14 cellular contexts compared by ENCODE assay signal in genomic region chr2:201433389-201433995, GRCh38. TPM values are rescaled to one million over a fixed set of nuclear protein-coding genes. Genes with fewer than 3 reads are reported as not detected.
DNase-seq lines count a peak whose midpoint lies in the region; TF ChIP-seq lines count a peak whose summit lies in the region.
"Had no signal": no experiment of that assay in that cellular context is flagged by ENCODE, and none has a peak within 500 bp of the region (broad histone marks: within the 10 kb centered on the region; RNA-seq: fewer than 3 reads in every experiment).

No MANE protein-coding gene starts in this region.

- intact Hi-C loops in activated T-helper 1 cell treated with anti-CD3 and anti-CD28 coated beads, Interleukin-12 subunit alpha, Interleukin-12 subunit beta, Interleukin-2, Interleukin-4 antibody, amounts not matched to agents 30 ng/mL and 10 ng/mL and 1 ng/mL, durations not matched to agents 14 hours and 24 hours and 36 hours (cut with micrococcal nuclease): loop anchor here (2.0 kb wide), 2 partner anchors 13 to 19 kb away; no protein-coding TSS in a partner anchor

- no peak for TF ChIP-seq POLR2A in Peyer's patch (IDR thresholded peaks at IDR 0.05)

- H3K4me3 ChIP-seq in ACC112 (ENCODE audit: low read depth, low read length): peak overlapping the region; percentile 32; the same call in 1 of the 2 replicates
- no peak overlapping the region for H3K4me3 ChIP-seq in Peyer's patch
- peak overlapping the region; percentile 5 for H3K4me3 ChIP-seq in endocrine pancreas (ENCODE audit: control insufficient read depth, insufficient read depth, low read length)
- H3K4me3 ChIP-seq in mesendoderm (ENCODE audit: low read length): no peak overlapping the region
- no peak overlapping the region for H3K4me3 ChIP-seq in trophoblast cell (ENCODE audit: low read depth, low read length)
- H3K4me3 ChIP-seq: BLaER1 treated with 17β-estradiol and CSF1 and Interleukin-3, amounts not matched to agents 10 nM and 100 nM had no signal

- H3K79me2 ChIP-seq in ACC112 (ENCODE audit: control insufficient read depth, insufficient read depth, low read length, unreplicated experiment) (peaks cover 68% of the 10 kb centered on the region), mesendoderm (ENCODE audit: control insufficient read depth, insufficient read depth, low read length) (no peaks in the 10 kb centered on the region), trophoblast cell (ENCODE audit: control insufficient read depth, insufficient read depth, low read length, poor library complexity) (no peaks in the 10 kb centered on the region)

- no peak overlapping the region for H3K14ac ChIP-seq in trophoblast cell (ENCODE audit: low read length)

- H3K27me3 Mint-ChIP-seq in activated T-helper 1 cell treated with anti-CD3 and anti-CD28 coated beads, Interleukin-12 subunit alpha, Interleukin-12 subunit beta, Interleukin-2, Interleukin-4 antibody, amounts not matched to agents 30 ng/mL and 10 ng/mL and 1 ng/mL, durations not matched to agents 14 hours and 24 hours and 36 hours (ENCODE audit: insufficient read depth): no peaks in the 10 kb centered on the region

- in situ Hi-C loops in GM13976 (cut with MboI; ENCODE audit: low sequenced_read_pairs, unreplicated experiment): no loop called here

- no CpG with 5 or more reads among the region's 11 CpGs for WGBS in mesendoderm (ENCODE audit: extremely low coverage, insufficient coverage, low lambda C conversion rate)
- WGBS in trophoblast cell (ENCODE audit: extremely low coverage, insufficient coverage, insufficient read length): no CpG with 5 or more reads among the region's 11 CpGs

- H4K8ac ChIP-seq in mesendoderm (ENCODE audit: low read depth, low read length): no peak overlapping the region
- H4K8ac ChIP-seq in trophoblast cell (ENCODE audit: low read depth, low read length): no peak overlapping the region

- no peak overlapping the region for H2BK12ac ChIP-seq in trophoblast cell (ENCODE audit: low read length)

- H2BK120ac ChIP-seq in mesendoderm (ENCODE audit: low read depth, low read length): no peak overlapping the region
- no peak overlapping the region for H2BK120ac ChIP-seq in trophoblast cell (ENCODE audit: insufficient read depth, low read length, poor library complexity)

- H3K4ac ChIP-seq in mesendoderm (ENCODE audit: low read depth, low read length): no peak overlapping the region
- no peak overlapping the region for H3K4ac ChIP-seq in trophoblast cell (ENCODE audit: low read depth, low read length)

- H2BK5ac ChIP-seq in mesendoderm (ENCODE audit: low read length): no peak overlapping the region
- no peak overlapping the region for H2BK5ac ChIP-seq in trophoblast cell (ENCODE audit: low read depth, low read length, poor library complexity)

- peaks cover 3% of the 10 kb centered on the region for H3K79me1 ChIP-seq in mesendoderm (ENCODE audit: low read length)
- H3K79me1 ChIP-seq in trophoblast cell (ENCODE audit: low read length): no peaks in the 10 kb centered on the region

- H4K91ac ChIP-seq in trophoblast cell (ENCODE audit: low read depth, low read length): no peak overlapping the region

- H3K4me3 Mint-ChIP-seq in activated T-helper 1 cell treated with anti-CD3 and anti-CD28 coated beads, Interleukin-12 subunit alpha, Interleukin-12 subunit beta, Interleukin-2, Interleukin-4 antibody, amounts not matched to agents 30 ng/mL and 10 ng/mL and 1 ng/mL, durations not matched to agents 14 hours and 24 hours and 36 hours: no peak overlapping the region

- H2AFZ ChIP-seq in ACC112 (ENCODE audit: low read length, unreplicated experiment) (peak overlapping the region; percentile 77), trophoblast cell (ENCODE audit: insufficient read depth, low read length, poor library complexity) (no peak overlapping the region)

- H3K27ac ChIP-seq in ACC112 (ENCODE audit: low read depth, low read length) (peak overlapping the region; percentile 93), Peyer's patch (peak overlapping the region in 3 of 4 donors; percentile 11 to 35 (median 15)), mesendoderm (ENCODE audit: low read depth, low read length) (no peak overlapping the region), trophoblast cell (ENCODE audit: low read depth, low read length) (no peak overlapping the region)

- H3K9me3 Mint-ChIP-seq in activated T-helper 1 cell treated with anti-CD3 and anti-CD28 coated beads, Interleukin-12 subunit alpha, Interleukin-12 subunit beta, Interleukin-2, Interleukin-4 antibody, amounts not matched to agents 30 ng/mL and 10 ng/mL and 1 ng/mL, durations not matched to agents 14 hours and 24 hours and 36 hours: peaks cover 14% of the 10 kb centered on the region

- no peak overlapping the region for H2BK15ac ChIP-seq in mesendoderm (replicated peaks; ENCODE audit: low read depth)

- no peak overlapping the region for H4K12ac ChIP-seq in trophoblast cell (ENCODE audit: low read depth, low read length)

- H3K9ac ChIP-seq in endocrine pancreas (ENCODE audit: control insufficient read depth, insufficient read depth, low read length) (no peak overlapping the region), mesendoderm (ENCODE audit: low read length) (no peak overlapping the region), trophoblast cell (ENCODE audit: low read length) (no peak overlapping the region)
- H3K9ac ChIP-seq: BLaER1 treated with 17β-estradiol and CSF1 and Interleukin-3, amounts not matched to agents 10 nM and 100 nM had no signal

- H3K36me3 Mint-ChIP-seq in activated T-helper 1 cell treated with anti-CD3 and anti-CD28 coated beads, Interleukin-12 subunit alpha, Interleukin-12 subunit beta, Interleukin-2, Interleukin-4 antibody, amounts not matched to agents 30 ng/mL and 10 ng/mL and 1 ng/mL, durations not matched to agents 14 hours and 24 hours and 36 hours (ENCODE audit: low read depth): peaks cover 26% of the 10 kb centered on the region

- H3K18ac ChIP-seq in mesendoderm (ENCODE audit: low read length): no peak overlapping the region
- H3K18ac ChIP-seq in trophoblast cell (ENCODE audit: low read length): no peak overlapping the region

- DNase-seq in Peyer's patch: no peak
- peak; percentile 68 for DNase-seq in mesendoderm
- no peak for DNase-seq in trophoblast cell
- no peak for DNase-seq in activated T-helper 1 cell treated with anti-CD3 and anti-CD28 coated beads, Interleukin-12 subunit alpha, Interleukin-12 subunit beta, Interleukin-2, Interleukin-4 antibody, amounts not matched to agents 30 ng/mL and 10 ng/mL and 1 ng/mL, durations not matched to agents 14 hours and 24 hours and 36 hours (ENCODE audit: low spot score)
- no peak for DNase-seq in GM13976 (ENCODE audit: low spot score)
- no peak for DNase-seq in EL
- DNase-seq: activated CD4-positive, alpha-beta T cell treated with anti-CD3 and anti-CD28 coated beads, Interleukin-2, amount 50 U/mL, for 48 hours; NCI-H2171; SHP77 treated with DMSO at 0.1 percent for 48 hours; stimulated activated CD4-positive, alpha-beta T cell treated with anti-CD3 and anti-CD28 coated beads, Interleukin-12 subunit alpha, Interleukin-12 subunit beta, amount 100 ng/mL, for 4 hours; stimulated activated naive CD4-positive, alpha-beta T cell had no signal

- H3K27me3 ChIP-seq in ACC112 (ENCODE audit: insufficient read depth, low read length) (no peaks in the 10 kb centered on the region), Peyer's patch (no peaks in the 10 kb centered on the region), endocrine pancreas (ENCODE audit: control insufficient read depth, insufficient read depth, low read length) (no peaks in the 10 kb centered on the region), mesendoderm (ENCODE audit: insufficient read depth, low read length, poor library complexity) (no peaks in the 10 kb centered on the region), trophoblast cell (ENCODE audit: insufficient read depth, low read length) (no peaks in the 10 kb centered on the region)
- H3K27me3 ChIP-seq: BLaER1 treated with 17β-estradiol and CSF1 and Interleukin-3, amounts not matched to agents 10 nM and 100 nM had no signal

- peaks cover 4% of the 10 kb centered on the region; the same call in 1 of the 2 replicates for H3K36me3 ChIP-seq in ACC112 (ENCODE audit: insufficient read depth, low read length)
- no peaks in the 10 kb centered on the region for H3K36me3 ChIP-seq in Peyer's patch
- H3K36me3 ChIP-seq in endocrine pancreas (ENCODE audit: control insufficient read depth, insufficient read depth, low read length): no peaks in the 10 kb centered on the region
- H3K36me3 ChIP-seq in mesendoderm (ENCODE audit: control insufficient read depth, insufficient read depth, low read length): no peaks in the 10 kb centered on the region
- peaks cover 0 to 4% of the 10 kb centered on the region in 2 experiments for H3K36me3 ChIP-seq in trophoblast cell (ENCODE audit: control insufficient read depth in 1 of 2, insufficient read depth in 2 of 2, low read length in 2 of 2)

- H3K9me3 ChIP-seq in Peyer's patch: no peaks in the 10 kb centered on the region
- no peaks in the 10 kb centered on the region for H3K9me3 ChIP-seq in endocrine pancreas (ENCODE audit: control insufficient read depth, low read length)
- peaks cover 2% of the 10 kb centered on the region for H3K9me3 ChIP-seq in trophoblast cell (ENCODE audit: insufficient read depth, low read depth, low read length)

- no peak overlapping the region for H3K23ac ChIP-seq in mesendoderm (ENCODE audit: low read length)
- H3K23ac ChIP-seq in trophoblast cell (ENCODE audit: low read length): no peak overlapping the region

- no peak overlapping the region for H2AK5ac ChIP-seq in mesendoderm (ENCODE audit: low read length)
- no peak overlapping the region for H2AK5ac ChIP-seq in trophoblast cell (ENCODE audit: low read length)

- H3K4me1 ChIP-seq in ACC112 (ENCODE audit: control insufficient read depth, insufficient read depth, low read length, unreplicated experiment) (peaks cover 26% of the 10 kb centered on the region), Peyer's patch (peaks cover 0 to 31% (median 0%) of the 10 kb centered on the region in 4 donors), endocrine pancreas (ENCODE audit: control insufficient read depth, insufficient read depth, low read length) (peaks cover 30% of the 10 kb centered on the region), mesendoderm (ENCODE audit: control insufficient read depth, low read depth, low read length) (peaks cover 6% of the 10 kb centered on the region), trophoblast cell (ENCODE audit: control insufficient read depth in 1 of 2, insufficient read depth in 2 of 2, low read length in 2 of 2) (no peaks in the 10 kb centered on the region)

- no peak overlapping the region for H3K27ac Mint-ChIP-seq in activated T-helper 1 cell treated with anti-CD3 and anti-CD28 coated beads, Interleukin-12 subunit alpha, Interleukin-12 subunit beta, Interleukin-2, Interleukin-4 antibody, amounts not matched to agents 30 ng/mL and 10 ng/mL and 1 ng/mL, durations not matched to agents 14 hours and 24 hours and 36 hours

- H3K4me1 Mint-ChIP-seq in activated T-helper 1 cell treated with anti-CD3 and anti-CD28 coated beads, Interleukin-12 subunit alpha, Interleukin-12 subunit beta, Interleukin-2, Interleukin-4 antibody, amounts not matched to agents 30 ng/mL and 10 ng/mL and 1 ng/mL, durations not matched to agents 14 hours and 24 hours and 36 hours (ENCODE audit: low read depth): peaks cover 41% of the 10 kb centered on the region

- no peak overlapping the region for H3K56ac ChIP-seq in mesendoderm (ENCODE audit: low read length)

- TF ChIP-seq CTCF in Peyer's patch (IDR thresholded peaks at IDR 0.05): no peak
- TF ChIP-seq CTCF in GM13976 (IDR thresholded peaks at IDR 0.05; ENCODE audit: borderline replicate concordance, control extremely low read depth, extremely low read depth, insufficient read depth, missing control alignments): no peak

- H3K4me2 ChIP-seq in mesendoderm (ENCODE audit: low read length): no peak overlapping the region
- H3K4me2 ChIP-seq in trophoblast cell (ENCODE audit: low read length): no peak overlapping the region

- no peak overlapping the region for H4K5ac ChIP-seq in mesendoderm (ENCODE audit: low read length)

RNA-seq across cellular contexts. Expression of gene TRAK2, which starts 17.8 kb away (rescaled TPM):
- total RNA-seq in Peyer's patch: 10 to 100 TPM; 31.2 to 69.3 (median 47.8) TPM
- 7.8 TPM for polyA plus RNA-seq in mesendoderm (2013, experiment 1 of 2)
- 7.8 TPM for polyA plus RNA-seq in mesendoderm (2013, experiment 2 of 2)
- polyA plus RNA-seq in trophoblast cell (2013): 8.6 and 8.9 TPM in 2 replicates
- total RNA-seq in activated T-helper 1 cell treated with anti-CD3 and anti-CD28 coated beads, Interleukin-12 subunit alpha, Interleukin-12 subunit beta, Interleukin-2, Interleukin-4 antibody, amounts not matched to agents 30 ng/mL and 10 ng/mL and 1 ng/mL, durations not matched to agents 14 hours and 24 hours and 36 hours: 24.7 and 28.9 TPM in 2 replicates

RNA-seq across cellular contexts. Expression of gene STRADB, which starts 18.0 kb away (rescaled TPM):
- total RNA-seq in Peyer's patch: 100 to 1,000 TPM in 2 of 4 donors, 10 to 100 TPM in 2; 21.5 to 137 (median 109) TPM
- polyA plus RNA-seq in mesendoderm (2013, experiment 1 of 2): 22.2 TPM
- 20.9 TPM for polyA plus RNA-seq in mesendoderm (2013, experiment 2 of 2)
- 17.5 and 18.8 TPM in 2 replicates for polyA plus RNA-seq in trophoblast cell (2013)
- 14.6 and 18.1 TPM in 2 replicates for total RNA-seq in activated T-helper 1 cell treated with anti-CD3 and anti-CD28 coated beads, Interleukin-12 subunit alpha, Interleukin-12 subunit beta, Interleukin-2, Interleukin-4 antibody, amounts not matched to agents 30 ng/mL and 10 ng/mL and 1 ng/mL, durations not matched to agents 14 hours and 24 hours and 36 hours

Comparison
In these comparisons a context has a peak if more than half of its experiments do, and no peak if none do; other contexts are left out.
1. H3K27ac ChIP-seq: peak in ACC112 (single experiment) and Peyer's patch (3 of 4); none in mesendoderm (single experiment) and trophoblast cell (single experiment).
2. H3K4me3 ChIP-seq: peak in ACC112 (single experiment) and endocrine pancreas (single experiment); none in Peyer's patch (0 of 4), mesendoderm (single experiment) and trophoblast cell (single experiment).